In the genomic region with DNA sequence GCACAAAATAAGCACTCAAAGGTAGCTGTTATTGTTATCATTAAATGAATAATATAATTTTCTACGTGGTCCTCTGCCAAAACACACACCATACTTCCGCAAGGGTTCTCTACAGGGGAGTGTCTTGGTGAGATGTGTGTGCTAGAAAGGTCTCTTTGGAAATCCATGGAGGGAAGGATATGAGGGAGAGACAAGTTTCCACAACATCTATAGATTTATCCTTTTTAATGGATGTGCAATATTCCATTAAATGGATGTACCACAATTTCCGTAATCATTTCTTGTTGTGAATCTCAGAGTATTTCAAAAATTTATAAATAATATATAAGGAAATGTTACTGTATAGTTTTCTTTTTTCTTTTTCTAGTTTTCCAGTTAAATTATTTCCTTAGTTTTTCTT, we compare ENCODE assay signal across 19 cellular contexts. TPM values are rescaled to one million over a fixed set of nuclear protein-coding genes. Genes with fewer than 3 reads are reported as not detected.
A peak's percentile ranks its signal among the peaks of the same experiment; 100 is the strongest.
DNase-seq lines count a peak whose midpoint lies in the region; ATAC-seq, FAIRE-seq and TF ChIP-seq lines count a peak whose summit lies in the region.
"Had no signal": no experiment of that assay in that cellular context is flagged by ENCODE, and none has a peak within 500 bp of the region (broad histone marks: within the 10 kb centered on the region; RNA-seq: fewer than 3 reads in every experiment).

No MANE protein-coding gene starts in this region.

- CTCF ChIA-PET in HEK293 (lab: Yijun Ruan, JAX) = no interaction called here
- CTCF ChIA-PET in K562 (lab: Yijun Ruan, JAX; ENCODE audit: low intra/inter-chr PET ratio) = no interaction called here

- H3K27me3 ChIP-seq in K562 (ENCODE audit: control insufficient read depth in 2 of 2, insufficient read depth in 2 of 2, low read length in 2 of 2) (no peaks in the 10 kb centered on the region), sigmoid colon (peaks cover 20 to 27% (median 21%) of the 10 kb centered on the region in 3 donors)

- intact Hi-C loops in K562 (cut with micrococcal nuclease) (no loop called here), sigmoid colon (cut with DNase I) (no loop called here)

- ATAC-seq in K562 (no peak), GM19351 (IDR thresholded peaks at IDR 0.05; ENCODE audit: unreplicated experiment) (no peak)

- no peaks in the 10 kb centered on the region for H3K9me1 ChIP-seq in K562 (ENCODE audit: control insufficient read depth, insufficient read depth, low read length)

- no peaks in the 10 kb centered on the region for H4K20me1 ChIP-seq in K562 (replicated peaks; ENCODE audit: control insufficient read depth, insufficient read depth, low read length)

- TF ChIP-seq RAD21 in K562 (CRISPR knock-in tag; conservative IDR thresholded peaks at IDR 0.05 in 1 of 2, IDR thresholded peaks at IDR 0.05 in 1 of 2) = no peak

- no TSS peak for BruUV-seq in K562 (replicated peaks; lab: Mats Ljungman, UMichigan)

- H3K36me3 ChIP-seq in HEK293 (ENCODE audit: control insufficient read depth in 2 of 2, insufficient read depth in 1 of 2, low read length in 2 of 2) (no peaks in the 10 kb centered on the region), K562 (ENCODE audit: control insufficient read depth, insufficient read depth, low read length) (peaks cover under 1% of the 10 kb centered on the region; the same call in 1 of the 3 replicates), sigmoid colon (no peaks in the 10 kb centered on the region)

- H3K9me3 ChIP-seq in HEK293 (ENCODE audit: control insufficient read depth, insufficient read depth, low read depth, low read length) (no peaks in the 10 kb centered on the region), K562 (replicated peaks; ENCODE audit: control insufficient read depth, insufficient read depth, low read depth, low read length) (0 out of 2 replicates have a peak, but pooled peaks cover 3% of the 10 kb centered on the region), sigmoid colon (no peaks in the 10 kb centered on the region)

- WGBS in K562 (ENCODE audit: insufficient coverage, low coverage, missing lambda C conversion rate) = 73% methylated on average over 3 of the region's 3 CpGs
- WGBS in sigmoid colon, 2 donors = 91 to 97% methylated on average over 3 of the region's 3 CpGs

- TF ChIP-seq EP300 in K562 (IDR thresholded peaks at IDR 0.05; ENCODE audit: low read length) (no peak), sigmoid colon (IDR thresholded peaks at IDR 0.05) (no peak)

- H3K9ac ChIP-seq in K562 (ENCODE audit: insufficient read depth in 1 of 2, low read depth in 2 of 2, low read length in 2 of 2) = no peak overlapping the region
- H3K9ac ChIP-seq: GM23248 had no signal

- no peak for DNase-seq in K562 (ENCODE audit: extremely low read depth in 1 of 4, low spot score in 3 of 4)
- DNase-seq in sigmoid colon = no peak
- DNase-seq in activated CD4-positive, alpha-beta T cell treated with anti-CD3 and anti-CD28 coated beads for 1 hour = no peak
- DNase-seq: C1 segment of cervical spinal cord; Calu3; CD4-positive, alpha-beta memory T cell; COR-L47; DMS153; DND-41; GDM1; GM23248; H7; HCEC 1CT had no signal

- no peak overlapping the region for H3K27ac ChIP-seq in HEK293 (ENCODE audit: extremely low read depth, low read depth, low read length)
- H3K27ac ChIP-seq in K562 (ENCODE audit: extremely low read depth, low read depth, low read length) = no peak overlapping the region
- no peak overlapping the region for H3K27ac ChIP-seq in sigmoid colon
- H3K27ac ChIP-seq: GM23248 had no signal

- peaks cover 20% of the 10 kb centered on the region for H3K79me2 ChIP-seq in K562 (ENCODE audit: control insufficient read depth, insufficient read depth, low read length)

- no peak overlapping the region for H3K4me2 ChIP-seq in K562 (ENCODE audit: insufficient read depth, low read length)

- H2AFZ ChIP-seq in K562 (ENCODE audit: low read depth, low read length) = no peak overlapping the region
- H2AFZ ChIP-seq: GM23248 had no signal

- peak; percentile 15 for FAIRE-seq in G401.6 (lab: Jason Lieb, UNC)
- FAIRE-seq in K562 (lab: Jason Lieb, UNC) = no peak
- FAIRE-seq: H1 had no signal

- H3K4me1 ChIP-seq in HEK293 (ENCODE audit: control insufficient read depth, insufficient read depth, low read length) (no peaks in the 10 kb centered on the region), K562 (replicated peaks in 1 of 2; ENCODE audit: control insufficient read depth in 2 of 2, insufficient read depth in 2 of 2, low read length in 2 of 2) (peaks cover 27 to 32% of the 10 kb centered on the region in 2 experiments), sigmoid colon (peaks cover 0 to 11% (median 8%) of the 10 kb centered on the region in 4 donors)

- POLR2A ChIA-PET in HEK293 (lab: Yijun Ruan, JAX) = no interaction called here
- POLR2A ChIA-PET in K562 (lab: Yijun Ruan, JAX) = interaction anchor here (0.5 to 1.6 kb wide), 2 partner anchors 151 to 236 kb away, joined by 3 read pairs; no protein-coding TSS in a partner anchor

- TF ChIP-seq POLR2A in K562 (conservative IDR thresholded peaks at IDR 0.05) (no peak), sigmoid colon (IDR thresholded peaks at IDR 0.05) (no peak)

- in situ Hi-C loops in K562 (cut with MboI) = no loop called here

- TF ChIP-seq CTCF in HEK293 (tag by site-specific recombination; IDR thresholded peaks at IDR 0.05) (no peak), K562 (IDR thresholded peaks at IDR 0.05 in 2 of 3, conservative IDR thresholded peaks at IDR 0.05 in 1 of 3; ENCODE audit: insufficient read depth in 2 of 3, low read depth in 1 of 3, low read length in 3 of 3) (no peak), sigmoid colon (IDR thresholded peaks at IDR 0.05) (no peak)

- H3K4me3 ChIP-seq in HEK293 (ENCODE audit: low read depth, low read length) (no peak overlapping the region), K562 (no peak overlapping the region), sigmoid colon (no peak overlapping the region)
- H3K4me3 ChIP-seq: GM23248 had no signal

TF ChIP-seq in HEK293, 187 proteins besides CTCF, POLR2A, EP300 and RAD21:
- TF ChIP-seq KLF7 (tag by site-specific recombination; IDR thresholded peaks at IDR 0.05; ENCODE audit: borderline replicate concordance) (no peak), ZNF146 (tag by site-specific recombination; IDR thresholded peaks at IDR 0.05) (0 out of 2 replicates have a peak, but pooled peaks have one; percentile 21)
TF ChIP-seq in HEK293: peak in this region for 1.

TF ChIP-seq in K562, 482 proteins besides CTCF, POLR2A, EP300 and RAD21 (continues in another document):
- TF ChIP-seq PCBP1 (IDR thresholded peaks at IDR 0.05; ENCODE audit: low read depth, low read length, poor library complexity, severe bottlenecking) = no peak
- no peak for TF ChIP-seq ILK (tag; IDR thresholded peaks at IDR 0.05; ENCODE audit: borderline replicate concordance, low read depth)
- TF ChIP-seq ZNF830 (CRISPR knock-in tag; IDR thresholded peaks at IDR 0.05) = no peak
- peak; percentile 58 for TF ChIP-seq RBM25 (IDR thresholded peaks at IDR 0.05; ENCODE audit: low read depth, low read length, severe bottlenecking)
- TF ChIP-seq BCOR (IDR thresholded peaks at IDR 0.05) = no peak

RNA-seq across cellular contexts. Expression of a gene that starts 2.6 kb away (rescaled TPM):
- 14.4 and 37.6 TPM in 2 replicates for total RNA-seq in K562 (2011; cell fraction: chromatin; rRNA removed; ENCODE audit: low replicate concordance)
- total RNA-seq in K562 (2011; cell fraction: nucleolus; rRNA removed) = 36.7 and 39.3 TPM in 2 replicates
- total RNA-seq in K562 (2011; cell fraction: nucleoplasm; rRNA removed) = 23.4 and 24.7 TPM in 2 replicates
- total RNA-seq in K562 (2014; rRNA removed) = 22.2 and 27.1 TPM in 2 replicates
- 5.9 and 8.7 TPM in 2 replicates for total RNA-seq in K562 (2014; rRNA removed; fragmentation: Illumina TruSeq; extraction: Trizol)
- 17.1 and 18.9 TPM in 2 replicates for total RNA-seq in K562 (2015; rRNA removed; fragmentation: Illumina TruSeq; extraction: Trizol)
- 38.4 and 40.2 TPM in 2 replicates for total RNA-seq in K562 (2021)
- polyA plus RNA-seq in K562 (2011; rRNA removed) = 5.6 and 12.0 TPM in 2 replicates
- 10.7 and 17.1 TPM in 2 replicates for polyA plus RNA-seq in K562 (2011; cell fraction: cytosol; rRNA removed)
- polyA plus RNA-seq in K562 (2011; cell fraction: nucleus; rRNA removed) = 8.7 and 10.8 TPM in 2 replicates
- polyA plus RNA-seq in K562 (2012) = 23.2 and 39.4 TPM in 2 replicates
- 22.4 and 24.4 TPM in 2 replicates for polyA plus RNA-seq in K562 (2014; fragmentation: Illumina TruSeq; extraction: Trizol)
- 1 to 10 TPM; 3.5 to 3.7 TPM for polyA plus RNA-seq in K562 (2014; fragmentation: Nextera tagmentation; extraction: Ambion mirVana)
- polyA plus RNA-seq in K562 (2014; rRNA removed) = 18.2 and 19.9 TPM in 2 replicates
- 6.5 and 7.8 TPM in 2 replicates for polyA minus RNA-seq in K562 (2011; rRNA and poly(A)+ RNA removed)
- 14.6 and 16.9 TPM in 2 replicates for polyA minus RNA-seq in K562 (2011; cell fraction: cytosol; rRNA and poly(A)+ RNA removed)
- polyA minus RNA-seq in K562 (2011; cell fraction: nucleus; rRNA and poly(A)+ RNA removed) = 5.3 and 7.6 TPM in 2 replicates
- 1 to 10 TPM in 1 of 4 donors, under 1 TPM in 3; 0.68 to 1.1 (median 0.77) TPM for total RNA-seq in sigmoid colon
- polyA plus RNA-seq in sigmoid colon = 1 to 10 TPM in 1 of 3 donors, under 1 TPM in 1, not detected in 1; 0.92 to 1.8 TPM
- total RNA-seq: A673; Calu3; CD4-positive, alpha-beta memory T cell; GM23248 had no signal
- polyA plus RNA-seq: BJ; CD4-positive, alpha-beta memory T cell had no signal

RNA-seq across cellular contexts. Expression of a gene that starts 41.2 kb away (rescaled TPM):
- total RNA-seq in K562 (2011; cell fraction: chromatin; rRNA removed; ENCODE audit: low replicate concordance) = 73.6 and 259 TPM in 2 replicates
- total RNA-seq in K562 (2011; cell fraction: nucleolus; rRNA removed) = 259 and 285 TPM in 2 replicates
- 145 and 161 TPM in 2 replicates for total RNA-seq in K562 (2011; cell fraction: nucleoplasm; rRNA removed)
- total RNA-seq in K562 (2014; rRNA removed) = 117 and 131 TPM in 2 replicates
- total RNA-seq in K562 (2014; rRNA removed; fragmentation: Illumina TruSeq; extraction: Trizol) = 11.8 and 17.2 TPM in 2 replicates
- 50.7 and 55.6 TPM in 2 replicates for total RNA-seq in K562 (2015; rRNA removed; fragmentation: Illumina TruSeq; extraction: Trizol)
- 92.8 and 102 TPM in 2 replicates for total RNA-seq in K562 (2021)
- polyA plus RNA-seq in K562 (2011; rRNA removed) = 48.3 and 113 TPM in 2 replicates
- 79.2 and 124 TPM in 2 replicates for polyA plus RNA-seq in K562 (2011; cell fraction: cytosol; rRNA removed)
- 514 and 538 TPM in 2 replicates for polyA plus RNA-seq in K562 (2011; cell fraction: nucleus; rRNA removed)
- polyA plus RNA-seq in K562 (2012) = 79.3 and 134 TPM in 2 replicates
- 30.8 and 57.5 TPM in 2 replicates for polyA plus RNA-seq in K562 (2014; fragmentation: Illumina TruSeq; extraction: Trizol)
- 1 to 10 TPM; 2.5 to 5.1 TPM for polyA plus RNA-seq in K562 (2014; fragmentation: Nextera tagmentation; extraction: Ambion mirVana)
- polyA plus RNA-seq in K562 (2014; rRNA removed) = 105 and 108 TPM in 2 replicates
- polyA minus RNA-seq in K562 (2011; rRNA and poly(A)+ RNA removed) = 15.8 and 16.2 TPM in 2 replicates
- polyA minus RNA-seq in K562 (2011; cell fraction: cytosol; rRNA and poly(A)+ RNA removed) = 26.3 and 43.2 TPM in 2 replicates
- polyA minus RNA-seq in K562 (2011; cell fraction: nucleus; rRNA and poly(A)+ RNA removed) = 54.1 and 78.2 TPM in 2 replicates
- 10 to 100 TPM; 23.7 to 31.2 (median 27.4) TPM for total RNA-seq in sigmoid colon
- 10 to 100 TPM; 12.7 to 32.6 (median 18.0) TPM for polyA plus RNA-seq in sigmoid colon
